Comparison of ENCODE assay signal across 9 cellular contexts in genomic region chr1:31977361-31978131, GRCh38. TPM values are rescaled to one million over a fixed set of nuclear protein-coding genes. Genes with fewer than 3 reads are reported as not detected.
DNase-seq lines count a peak whose midpoint lies in the region; ATAC-seq and TF ChIP-seq lines count a peak whose summit lies in the region.
"Had no signal": no experiment of that assay in that cellular context is flagged by ENCODE, and none has a peak within 500 bp of the region (broad histone marks: within the 10 kb centered on the region; RNA-seq: fewer than 3 reads in every experiment).

No MANE protein-coding gene starts in this region.

- H3K36me3 ChIP-seq in right atrium auricular region (no peaks in the 10 kb centered on the region), adrenal gland (replicated peaks in 1 of 2) (no peaks in the 10 kb centered on the region)

- TF ChIP-seq POLR2A in adrenal gland (IDR thresholded peaks at IDR 0.05) = no peak

- H3K36me3 Mint-ChIP-seq in stimulated activated effector memory CD8-positive, alpha-beta T cell treated with anti-CD3 and anti-CD28 coated beads, Interleukin-12 subunit alpha, Interleukin-12 subunit beta, amount 100 ng/mL, for 72 hours = no peaks in the 10 kb centered on the region

- DNase-seq in Right ventricle myocardium inferior (ENCODE audit: missing footprints) (no peak), right atrium auricular region (ENCODE audit: low spot score) (no peak), RPMI8226 (peak; percentile 77), fibroblast of pulmonary artery (ENCODE audit: low read depth) (peak; percentile 69), adrenal gland (no peak)
- no peak for DNase-seq in stimulated activated effector memory CD8-positive, alpha-beta T cell treated with anti-CD3 and anti-CD28 coated beads, Interleukin-12 subunit alpha, Interleukin-12 subunit beta, amount 100 ng/mL, for 72 hours (ENCODE audit: low spot score in 2 of 2)

- no peaks in the 10 kb centered on the region for H3K9me3 Mint-ChIP-seq in stimulated activated effector memory CD8-positive, alpha-beta T cell treated with anti-CD3 and anti-CD28 coated beads, Interleukin-12 subunit alpha, Interleukin-12 subunit beta, amount 100 ng/mL, for 72 hours
- H3K9me3 Mint-ChIP-seq: dendritic cell treated with granulocyte-macrophage colony-stimulating factor and Interleukin-4, amounts not matched to agents 40 ng/mL and 50 ng/mL, for 4 days had no signal

- peak overlapping the region; percentile 39 for H3K27ac Mint-ChIP-seq in stimulated activated effector memory CD8-positive, alpha-beta T cell treated with anti-CD3 and anti-CD28 coated beads, Interleukin-12 subunit alpha, Interleukin-12 subunit beta, amount 100 ng/mL, for 72 hours
- H3K27ac Mint-ChIP-seq: dendritic cell treated with granulocyte-macrophage colony-stimulating factor and Interleukin-4, amounts not matched to agents 40 ng/mL and 50 ng/mL, for 4 days had no signal

- H3K9me3 ChIP-seq in right atrium auricular region (no peaks in the 10 kb centered on the region), adrenal gland (replicated peaks in 1 of 3) (no peaks in the 10 kb centered on the region)

- H3K4me1 ChIP-seq in right atrium auricular region (peaks cover 0 to 4% of the 10 kb centered on the region in 2 donors), adrenal gland (replicated peaks in 1 of 2) (no peaks in the 10 kb centered on the region)

- 59 to 74% (median 72%) methylated on average over 6 of the region's 6 CpGs for WGBS in adrenal gland, 4 donors

- TF ChIP-seq CTCF in right atrium auricular region (IDR thresholded peaks at IDR 0.05) (peak in 1 of 2 donors; percentile 43), fibroblast of pulmonary artery (IDR thresholded peaks at IDR 0.05; ENCODE audit: low read length, missing control alignments) (peak; percentile 55), adrenal gland (IDR thresholded peaks at IDR 0.05) (peak in 2 of 6 experiments; percentile 16 to 24)

- H3K4me3 ChIP-seq in right atrium auricular region = no peak overlapping the region
- no peak overlapping the region for H3K4me3 ChIP-seq in fibroblast of pulmonary artery (replicated peaks; ENCODE audit: low read depth, low read length)
- no peak overlapping the region for H3K4me3 ChIP-seq in adrenal gland

- ATAC-seq in Right ventricle myocardium inferior (peak; percentile 77), GM21825 (IDR thresholded peaks at IDR 0.05; ENCODE audit: unreplicated experiment) (no peak), HG03045 (IDR thresholded peaks at IDR 0.05; ENCODE audit: unreplicated experiment) (no peak)
- ATAC-seq in stimulated activated effector memory CD8-positive, alpha-beta T cell treated with anti-CD3 and anti-CD28 coated beads, Interleukin-12 subunit alpha, Interleukin-12 subunit beta, amount 100 ng/mL, for 72 hours = no peak

- H3K4me1 Mint-ChIP-seq in stimulated activated effector memory CD8-positive, alpha-beta T cell treated with anti-CD3 and anti-CD28 coated beads, Interleukin-12 subunit alpha, Interleukin-12 subunit beta, amount 100 ng/mL, for 72 hours = peaks cover 17% of the 10 kb centered on the region

- H3K27me3 ChIP-seq in right atrium auricular region (no peaks in the 10 kb centered on the region), adrenal gland (no peaks in the 10 kb centered on the region)

- no peak overlapping the region for H3K4me3 Mint-ChIP-seq in stimulated activated effector memory CD8-positive, alpha-beta T cell treated with anti-CD3 and anti-CD28 coated beads, Interleukin-12 subunit alpha, Interleukin-12 subunit beta, amount 100 ng/mL, for 72 hours
- H3K4me3 Mint-ChIP-seq: dendritic cell treated with granulocyte-macrophage colony-stimulating factor and Interleukin-4, amounts not matched to agents 40 ng/mL and 50 ng/mL, for 4 days had no signal

- peak overlapping the region in 1 of 2 donors; percentile 14 for H3K27ac ChIP-seq in right atrium auricular region
- no peak overlapping the region for H3K27ac ChIP-seq in adrenal gland

- intact Hi-C loops in Right ventricle myocardium inferior (cut with DNase I) = no loop called here
- intact Hi-C loops in adrenal gland (cut with DNase I) = no loop called here

RNA-seq across cellular contexts. Expression of gene KHDRBS1, which starts 36.1 kb away (rescaled TPM):
- total RNA-seq in Right ventricle myocardium inferior = 59.6 TPM
- total RNA-seq in right atrium auricular region = 10 to 100 TPM; 44.5 to 47.2 TPM
- total RNA-seq in adrenal gland = 100 to 1,000 TPM in 1 of 8 donors, 10 to 100 TPM in 7; 59.7 to 108 (median 77.8) TPM
- 10 to 100 TPM; 37.3 to 88.2 (median 43.7) TPM for polyA plus RNA-seq in adrenal gland

RNA-seq across cellular contexts. Expression of gene PTP4A2, which starts 39.4 kb away (rescaled TPM):
- total RNA-seq in Right ventricle myocardium inferior = 249 TPM
- 100 to 1,000 TPM; 261 to 319 TPM for total RNA-seq in right atrium auricular region
- 100 to 1,000 TPM in 6 of 8 donors, 10 to 100 TPM in 2; 75.9 to 268 (median 185) TPM for total RNA-seq in adrenal gland
- 100 to 1,000 TPM in 1 of 3 donors, 10 to 100 TPM in 2; 51.8 to 371 (median 56.2) TPM for polyA plus RNA-seq in adrenal gland

Comparison
In these comparisons a context has a peak if more than half of its experiments do, and no peak if none do; other contexts are left out.
1. DNase-seq: peak in RPMI8226 (single experiment) and fibroblast of pulmonary artery (single experiment); none in Right ventricle myocardium inferior (single experiment), right atrium auricular region (single experiment), stimulated activated effector memory CD8-positive, alpha-beta T cell treated with anti-CD3 and anti-CD28 coated beads, Interleukin-12 subunit alpha, Interleukin-12 subunit beta, amount 100 ng/mL, for 72 hours (0 of 2) and adrenal gland (0 of 7).